In the genomic region with DNA sequence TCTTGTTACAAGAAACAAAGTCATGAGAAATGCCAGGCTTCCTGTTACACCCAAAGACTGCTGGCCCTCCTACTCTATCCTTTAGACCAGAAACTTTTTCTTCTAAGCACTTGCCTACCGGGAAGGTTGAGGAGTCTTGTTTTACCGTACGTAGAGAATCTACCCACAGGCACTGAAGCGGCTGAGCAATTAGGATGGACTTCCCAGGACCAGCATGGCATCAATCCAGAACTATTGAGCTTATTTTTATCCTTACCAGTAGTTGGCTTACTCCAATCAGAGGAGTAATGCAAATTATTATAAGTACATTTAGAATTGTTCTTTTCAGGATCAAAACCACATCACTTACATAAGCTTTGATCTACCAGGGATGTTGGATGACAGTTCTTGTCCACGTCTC, we compare ENCODE assay signal across 1 cellular context.
TF ChIP-seq lines count a peak whose summit lies in the region.

No MANE protein-coding gene starts in this region.

TF ChIP-seq in A549, 52 proteins besides CTCF, POLR2A, EP300 and RAD21:
- TF ChIP-seq, protein P1, sequence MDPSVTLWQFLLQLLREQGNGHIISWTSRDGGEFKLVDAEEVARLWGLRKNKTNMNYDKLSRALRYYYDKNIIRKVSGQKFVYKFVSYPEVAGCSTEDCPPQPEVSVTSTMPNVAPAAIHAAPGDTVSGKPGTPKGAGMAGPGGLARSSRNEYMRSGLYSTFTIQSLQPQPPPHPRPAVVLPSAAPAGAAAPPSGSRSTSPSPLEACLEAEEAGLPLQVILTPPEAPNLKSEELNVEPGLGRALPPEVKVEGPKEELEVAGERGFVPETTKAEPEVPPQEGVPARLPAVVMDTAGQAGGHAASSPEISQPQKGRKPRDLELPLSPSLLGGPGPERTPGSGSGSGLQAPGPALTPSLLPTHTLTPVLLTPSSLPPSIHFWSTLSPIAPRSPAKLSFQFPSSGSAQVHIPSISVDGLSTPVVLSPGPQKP (IDR thresholded peaks at IDR 0.05; ENCODE audit: low read depth, low read length) = no peak
- TF ChIP-seq MAFK (IDR thresholded peaks at IDR 0.05; ENCODE audit: partially characterized antibody) (no peak), NR3C1 (IDR thresholded peaks at IDR 0.05) (no peak), KDM5A (IDR thresholded peaks at IDR 0.05) (no peak), NFE2L2 (conservative IDR thresholded peaks at IDR 0.05; ENCODE audit: low read length) (no peak), TFCP2L1 (CRISPR knock-in tag; IDR thresholded peaks at IDR 0.05) (no peak), RFX5 (IDR thresholded peaks at IDR 0.05) (no peak), ZC3H11A (IDR thresholded peaks at IDR 0.05) (no peak), PHF8 (IDR thresholded peaks at IDR 0.05; ENCODE audit: borderline replicate concordance, low read depth) (no peak), EHMT2 (IDR thresholded peaks at IDR 0.05; ENCODE audit: low read depth) (no peak), HDAC2 (IDR thresholded peaks at IDR 0.05) (no peak), KDM1A (IDR thresholded peaks at IDR 0.05; ENCODE audit: low read depth) (no peak)
- TF ChIP-seq, protein P2, sequence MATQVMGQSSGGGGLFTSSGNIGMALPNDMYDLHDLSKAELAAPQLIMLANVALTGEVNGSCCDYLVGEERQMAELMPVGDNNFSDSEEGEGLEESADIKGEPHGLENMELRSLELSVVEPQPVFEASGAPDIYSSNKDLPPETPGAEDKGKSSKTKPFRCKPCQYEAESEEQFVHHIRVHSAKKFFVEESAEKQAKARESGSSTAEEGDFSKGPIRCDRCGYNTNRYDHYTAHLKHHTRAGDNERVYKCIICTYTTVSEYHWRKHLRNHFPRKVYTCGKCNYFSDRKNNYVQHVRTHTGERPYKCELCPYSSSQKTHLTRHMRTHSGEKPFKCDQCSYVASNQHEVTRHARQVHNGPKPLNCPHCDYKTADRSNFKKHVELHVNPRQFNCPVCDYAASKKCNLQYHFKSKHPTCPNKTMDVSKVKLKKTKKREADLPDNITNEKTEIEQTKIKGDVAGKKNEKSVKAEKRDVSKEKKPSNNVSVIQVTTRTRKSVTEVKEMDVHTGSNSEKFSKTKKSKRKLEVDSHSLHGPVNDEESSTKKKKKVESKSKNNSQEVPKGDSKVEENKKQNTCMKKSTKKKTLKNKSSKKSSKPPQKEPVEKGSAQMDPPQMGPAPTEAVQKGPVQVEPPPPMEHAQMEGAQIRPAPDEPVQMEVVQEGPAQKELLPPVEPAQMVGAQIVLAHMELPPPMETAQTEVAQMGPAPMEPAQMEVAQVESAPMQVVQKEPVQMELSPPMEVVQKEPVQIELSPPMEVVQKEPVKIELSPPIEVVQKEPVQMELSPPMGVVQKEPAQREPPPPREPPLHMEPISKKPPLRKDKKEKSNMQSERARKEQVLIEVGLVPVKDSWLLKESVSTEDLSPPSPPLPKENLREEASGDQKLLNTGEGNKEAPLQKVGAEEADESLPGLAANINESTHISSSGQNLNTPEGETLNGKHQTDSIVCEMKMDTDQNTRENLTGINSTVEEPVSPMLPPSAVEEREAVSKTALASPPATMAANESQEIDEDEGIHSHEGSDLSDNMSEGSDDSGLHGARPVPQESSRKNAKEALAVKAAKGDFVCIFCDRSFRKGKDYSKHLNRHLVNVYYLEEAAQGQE (IDR thresholded peaks at IDR 0.05) = no peak
- TF ChIP-seq, protein P3, sequence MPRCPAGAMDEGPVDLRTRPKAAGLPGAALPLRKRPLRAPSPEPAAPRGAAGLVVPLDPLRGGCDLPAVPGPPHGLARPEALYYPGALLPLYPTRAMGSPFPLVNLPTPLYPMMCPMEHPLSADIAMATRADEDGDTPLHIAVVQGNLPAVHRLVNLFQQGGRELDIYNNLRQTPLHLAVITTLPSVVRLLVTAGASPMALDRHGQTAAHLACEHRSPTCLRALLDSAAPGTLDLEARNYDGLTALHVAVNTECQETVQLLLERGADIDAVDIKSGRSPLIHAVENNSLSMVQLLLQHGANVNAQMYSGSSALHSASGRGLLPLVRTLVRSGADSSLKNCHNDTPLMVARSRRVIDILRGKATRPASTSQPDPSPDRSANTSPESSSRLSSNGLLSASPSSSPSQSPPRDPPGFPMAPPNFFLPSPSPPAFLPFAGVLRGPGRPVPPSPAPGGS (IDR thresholded peaks at IDR 0.05) = no peak
- TF ChIP-seq, protein P4, sequence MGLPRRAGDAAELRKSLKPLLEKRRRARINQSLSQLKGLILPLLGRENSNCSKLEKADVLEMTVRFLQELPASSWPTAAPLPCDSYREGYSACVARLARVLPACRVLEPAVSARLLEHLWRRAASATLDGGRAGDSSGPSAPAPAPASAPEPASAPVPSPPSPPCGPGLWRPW (IDR thresholded peaks at IDR 0.05) = no peak
TF ChIP-seq in A549: peak in this region for 0.
